ENCODE assay signal across 9 cellular contexts in genomic region chr9:35728041-35728971, GRCh38. TPM values are rescaled to one million over a fixed set of nuclear protein-coding genes. Genes with fewer than 3 reads are reported as not detected.
DNase-seq lines count a peak whose midpoint lies in the region; ATAC-seq and TF ChIP-seq lines count a peak whose summit lies in the region.
"Had no signal": no experiment of that assay in that cellular context is flagged by ENCODE, and none has a peak within 500 bp of the region (broad histone marks: within the 10 kb centered on the region; RNA-seq: fewer than 3 reads in every experiment).

No MANE protein-coding gene starts in this region.

- H3K9me3 ChIP-seq in SK-N-SH: no peaks in the 10 kb centered on the region
- no peaks in the 10 kb centered on the region for H3K9me3 ChIP-seq in muscle layer of colon (ENCODE audit: low read length)
- H3K9me3 ChIP-seq in upper lobe of left lung: no peaks in the 10 kb centered on the region

- peaks cover 18% of the 10 kb centered on the region for H4K20me1 ChIP-seq in SK-N-SH (ENCODE audit: insufficient read depth)

- H3K36me3 ChIP-seq in SK-N-SH (replicated peaks in 1 of 2; ENCODE audit: control insufficient read depth in 1 of 2, insufficient read depth in 2 of 2, low read length in 1 of 2) (peaks cover 26 to 29% of the 10 kb centered on the region in 2 experiments), muscle layer of colon (ENCODE audit: insufficient read depth, low read length) (peaks cover 30% of the 10 kb centered on the region), upper lobe of left lung (peaks cover 16 to 31% (median 28%) of the 10 kb centered on the region in 4 donors)

- TF ChIP-seq EP300 in SK-N-SH (IDR thresholded peaks at IDR 0.05; ENCODE audit: borderline replicate concordance in 1 of 2, low read depth in 1 of 2, low read length in 1 of 2) (peak in 1 of 2 experiments; percentile 46; a peak in 1 of 4 replicates), upper lobe of left lung (IDR thresholded peaks at IDR 0.05) (no peak)

- H3K4me1 ChIP-seq in SK-N-SH (ENCODE audit: control insufficient read depth in 1 of 2, insufficient read depth in 2 of 2, low read depth in 1 of 2, low read length in 1 of 2): peaks cover 27 to 41% of the 10 kb centered on the region in 2 experiments
- peaks cover 61% of the 10 kb centered on the region for H3K4me1 ChIP-seq in muscle layer of colon (ENCODE audit: insufficient read depth, low read length)
- H3K4me1 ChIP-seq in upper lobe of left lung: peaks cover 50 to 60% (median 56%) of the 10 kb centered on the region in 4 donors

- CTCF ChIA-PET in AG04449 (lab: Yijun Ruan, JAX): interaction anchor here (1.0 to 31.2 kb wide), 9 partner anchors 9 to 86 kb away, joined by 3 to 816 read pairs (median 9); partner anchors contain the start of genes ARHGEF39, CCDC107, HINT2 and RMRP
- CTCF ChIA-PET in SK-N-SH (lab: Yijun Ruan, JAX): interaction anchor here (0.7 to 9.7 kb wide), 18 partner anchors 8 to 154 kb away, joined by 3 to 103 read pairs (median 4); partner anchors contain the start of genes CA9, CCDC107, GBA2 and RGP1

- peak in 1 of 2 donors; percentile 6 for ATAC-seq in upper lobe of left lung (ENCODE audit: low FRiP score in 2 of 2)
- no peak for ATAC-seq in HG03571 (IDR thresholded peaks at IDR 0.05; ENCODE audit: unreplicated experiment)
- ATAC-seq: naive thymus-derived CD8-positive, alpha-beta T cell had no signal

- H3K4me3 ChIP-seq in AG04449 (ENCODE audit: low read depth, low read length) (peak overlapping the region; percentile 87), SK-N-SH (ENCODE audit: low read depth in 2 of 2, low read length in 1 of 2) (peak overlapping the region; percentile 25 to 96; a peak in 3 of 4 replicates), epithelial cell of proximal tubule (ENCODE audit: low read depth, low read length) (peak overlapping the region; percentile 94), muscle layer of colon (ENCODE audit: low read depth in 1 of 2, low read length in 2 of 2) (peak overlapping the region; percentile 25 to 73), upper lobe of left lung (peak overlapping the region in 3 of 4 donors; percentile 11 to 85 (median 63))

- TF ChIP-seq POLR2A in upper lobe of left lung (IDR thresholded peaks at IDR 0.05): peak in 3 of 4 donors; percentile 14 to 53 (median 25)

- H3K4me2 ChIP-seq in SK-N-SH: peak overlapping the region; percentile 91

- peaks cover 36% of the 10 kb centered on the region for H3F3A ChIP-seq in SK-N-SH (replicated peaks; ENCODE audit: insufficient read depth)

- 19% methylated on average over 10 of the region's 10 CpGs for WGBS in SK-N-SH (ENCODE audit: low lambda C conversion rate)
- WGBS in upper lobe of left lung, 2 donors: 3 to 8% methylated on average over 10 of the region's 10 CpGs

- no peak for TF ChIP-seq RAD21 in SK-N-SH (IDR thresholded peaks at IDR 0.05; ENCODE audit: low read length)

- peak; percentile 68 for DNase-seq in AG04449 (ENCODE audit: low read depth, low spot score)
- DNase-seq in GM20000 (ENCODE audit: low spot score): peak; percentile 75
- no peak for DNase-seq in SK-N-SH
- DNase-seq in epithelial cell of proximal tubule (ENCODE audit: low read depth): peak; percentile 84
- DNase-seq in upper lobe of left lung: peak in 1 of 2 donors; percentile 88
- no peak for DNase-seq in NCI-H524 treated with DMSO at 0.1 percent for 48 hours (lab: John Stamatoyannopoulos, UW)

- H3K79me2 ChIP-seq in SK-N-SH (ENCODE audit: insufficient read depth): peaks cover 89% of the 10 kb centered on the region

- H3K27ac ChIP-seq in SK-N-SH (ENCODE audit: low read depth in 2 of 2, low read length in 1 of 2): peak overlapping the region; percentile 68 to 94
- peak overlapping the region; percentile 95 for H3K27ac ChIP-seq in muscle layer of colon (ENCODE audit: low read depth, low read length)
- H3K27ac ChIP-seq in upper lobe of left lung: peak overlapping the region; percentile 94 to 99 (median 97)

- POLR2A ChIA-PET in AG04449 (lab: Yijun Ruan, JAX): interaction anchor here (0.6 to 9.6 kb wide), 24 partner anchors 9 to 1093 kb away, joined by 3 to 325 read pairs (median 5); partner anchors contain the start of genes ARHGEF39, CCDC107, GBA2 and HINT2
- POLR2A ChIA-PET in SK-N-SH (lab: Yijun Ruan, JAX): interaction anchor here (1.2 to 1.3 kb wide), 2 partner anchors 14 to 28 kb away, joined by 3 read pairs; no protein-coding TSS in a partner anchor

- H3K9ac ChIP-seq in SK-N-SH: peak overlapping the region; percentile 62
- H3K9ac ChIP-seq in muscle layer of colon (ENCODE audit: low read length): peak overlapping the region; percentile 99

- no peak overlapping the region for H2AFZ ChIP-seq in SK-N-SH (ENCODE audit: low read depth)

- TF ChIP-seq CTCF in AG04449 (IDR thresholded peaks at IDR 0.05; ENCODE audit: insufficient read depth, low read length, missing control alignments): no peak
- TF ChIP-seq CTCF in GM20000 (IDR thresholded peaks at IDR 0.05; ENCODE audit: extremely low read depth, missing control alignments): no peak
- no peak for TF ChIP-seq CTCF in SK-N-SH (IDR thresholded peaks at IDR 0.05)
- no peak for TF ChIP-seq CTCF in epithelial cell of proximal tubule (conservative IDR thresholded peaks at IDR 0.05; ENCODE audit: low read depth, low read length)
- TF ChIP-seq CTCF in upper lobe of left lung (IDR thresholded peaks at IDR 0.05): no peak

- no peaks in the 10 kb centered on the region for H3K9me2 ChIP-seq in SK-N-SH

- no peaks in the 10 kb centered on the region for H3K27me3 ChIP-seq in SK-N-SH (ENCODE audit: insufficient read depth)
- no peaks in the 10 kb centered on the region for H3K27me3 ChIP-seq in muscle layer of colon (ENCODE audit: control insufficient read depth in 1 of 2, insufficient read depth in 2 of 2, low read length in 2 of 2)
- H3K27me3 ChIP-seq in upper lobe of left lung: no peaks in the 10 kb centered on the region

TF ChIP-seq in SK-N-SH, 30 proteins besides CTCF, POLR2A, EP300 and RAD21 (continues in another document):
- no peak for TF ChIP-seq EZH2phosphoT487 (IDR thresholded peaks at IDR 0.05; ENCODE audit: borderline replicate concordance, low read depth)
- no peak for TF ChIP-seq RCOR1 (IDR thresholded peaks at IDR 0.05; ENCODE audit: low read length)
- TF ChIP-seq FOSL2 (IDR thresholded peaks at IDR 0.05; ENCODE audit: borderline replicate concordance, low read depth): no peak
- peak; percentile 80; the same call in 1 of the 2 replicates for TF ChIP-seq TEAD4 (IDR thresholded peaks at IDR 0.05; ENCODE audit: borderline replicate concordance, insufficient read depth)
- TF ChIP-seq RXRA (IDR thresholded peaks at IDR 0.05; ENCODE audit: borderline replicate concordance, low read depth): peak; percentile 69; the same call in 1 of the 2 replicates
- TF ChIP-seq YY1 (IDR thresholded peaks at IDR 0.05; ENCODE audit: low read depth): no peak; the same call in 1 of the 2 replicates
- no peak for TF ChIP-seq NFIC (IDR thresholded peaks at IDR 0.05; ENCODE audit: borderline replicate concordance)

RNA-seq across cellular contexts. Expression of gene TLN1, which starts 3.7 kb away (rescaled TPM):
- 91.8 and 115 TPM in 2 replicates for polyA plus RNA-seq in SK-N-SH (2012; rRNA removed)
- 32.7 and 72.5 TPM in 2 replicates for polyA plus RNA-seq in SK-N-SH (2012; cell fraction: cytosol; rRNA removed)
- 183 and 220 TPM in 2 replicates for polyA plus RNA-seq in SK-N-SH (2012; cell fraction: nucleus; rRNA removed)
- 114 and 177 TPM in 2 replicates for total RNA-seq in epithelial cell of proximal tubule
- 100 to 1,000 TPM; 237 to 557 (median 325) TPM for total RNA-seq in upper lobe of left lung

RNA-seq across cellular contexts. Expression of gene CREB3, which starts 4.2 kb away (rescaled TPM):
- 33.9 and 38.6 TPM in 2 replicates for polyA plus RNA-seq in SK-N-SH (2012; rRNA removed)
- 36.2 and 36.8 TPM in 2 replicates for polyA plus RNA-seq in SK-N-SH (2012; cell fraction: cytosol; rRNA removed)
- 29.2 and 35.8 TPM in 2 replicates for polyA plus RNA-seq in SK-N-SH (2012; cell fraction: nucleus; rRNA removed)
- total RNA-seq in epithelial cell of proximal tubule (49.9 and 66.4 TPM in 2 replicates), upper lobe of left lung (10 to 100 TPM; 27.2 to 61.3 (median 33.5) TPM)

RNA-seq across cellular contexts. Expression of gene GBA2, which starts 20.7 kb away (rescaled TPM):
- polyA plus RNA-seq in SK-N-SH (2012; rRNA removed): 71.5 and 98.2 TPM in 2 replicates
- polyA plus RNA-seq in SK-N-SH (2012; cell fraction: cytosol; rRNA removed): 28.7 and 35.7 TPM in 2 replicates
- polyA plus RNA-seq in SK-N-SH (2012; cell fraction: nucleus; rRNA removed): 425 and 473 TPM in 2 replicates
- 32.8 and 39.3 TPM in 2 replicates for total RNA-seq in epithelial cell of proximal tubule
- total RNA-seq in upper lobe of left lung: 100 to 1,000 TPM in 1 of 6 donors, 10 to 100 TPM in 5; 60.4 to 189 (median 77.0) TPM

RNA-seq across cellular contexts. Expression of gene RGP1, which starts 20.8 kb away (rescaled TPM):
- 16.1 and 18.6 TPM in 2 replicates for polyA plus RNA-seq in SK-N-SH (2012; rRNA removed)
- polyA plus RNA-seq in SK-N-SH (2012; cell fraction: cytosol; rRNA removed): 13.5 and 16.3 TPM in 2 replicates
- 28.4 and 28.9 TPM in 2 replicates for polyA plus RNA-seq in SK-N-SH (2012; cell fraction: nucleus; rRNA removed)
- total RNA-seq in epithelial cell of proximal tubule (13.6 and 14.9 TPM in 2 replicates), upper lobe of left lung (10 to 100 TPM; 20.1 to 34.4 (median 23.5) TPM)

RNA-seq across cellular contexts. Expression of gene MSMP, which starts 25.8 kb away (rescaled TPM):
- polyA plus RNA-seq in SK-N-SH (2012; rRNA removed): 1.2 TPM in 2 replicates
- polyA plus RNA-seq in SK-N-SH (2012; cell fraction: cytosol; rRNA removed): 0.52 and 0.55 TPM in 2 replicates
- 1.0 and 1.9 TPM in 2 replicates for polyA plus RNA-seq in SK-N-SH (2012; cell fraction: nucleus; rRNA removed)
- total RNA-seq in epithelial cell of proximal tubule: not detected in 2 replicates
- total RNA-seq in upper lobe of left lung: 1 to 10 TPM in 2 of 6 donors, not detected in 4; 1.1 to 2.8 TPM

Comparison
In these comparisons a context has a peak if more than half of its experiments do, and no peak if none do; other contexts are left out.
1. DNase-seq: peak in AG04449 (single experiment), GM20000 (single experiment) and epithelial cell of proximal tubule (single experiment); none in SK-N-SH (single experiment) and NCI-H524 treated with DMSO at 0.1 percent for 48 hours (single experiment).
2. Peak in every context shown above with its lines, with median percentiles within 50 percentile points of each other: H3K4me3 ChIP-seq and H3K27ac ChIP-seq.